21 cellular contexts compared by ENCODE assay signal in genomic region chr3:71451812-71452211, GRCh38.
DNase-seq lines count a peak whose midpoint lies in the region; ATAC-seq and TF ChIP-seq lines count a peak whose summit lies in the region.
"Had no signal": no experiment of that assay in that cellular context is flagged by ENCODE, and none has a peak within 500 bp of the region (broad histone marks: within the 10 kb centered on the region; RNA-seq: fewer than 3 reads in every experiment).

No MANE protein-coding gene starts in this region.

- H3F3A ChIP-seq in OCI-LY1 (ENCODE audit: insufficient read depth, low read length): no peaks in the 10 kb centered on the region

- H3K4me1 Mint-ChIP-seq in activated T-cell treated with anti-CD3 and anti-CD28 coated beads, Interleukin-2, amount 50 U/mL, for 72 hours (ENCODE audit: low read depth): peaks cover 100% of the 10 kb centered on the region
- H3K4me1 Mint-ChIP-seq in central memory CD8-positive, alpha-beta T cell: peaks cover 82% of the 10 kb centered on the region
- H3K4me1 Mint-ChIP-seq in stimulated activated effector memory CD8-positive, alpha-beta T cell treated with anti-CD3 and anti-CD28 coated beads, Interleukin-12 subunit alpha, Interleukin-12 subunit beta, amount 100 ng/mL, for 72 hours: peaks cover 69% of the 10 kb centered on the region

- H3K79me2 ChIP-seq in OCI-LY1 (ENCODE audit: insufficient read depth, low read length): peaks cover 80% of the 10 kb centered on the region
- H3K79me2 ChIP-seq: parathyroid adenoma had no signal

- H3K36me3 ChIP-seq in OCI-LY1 (ENCODE audit: insufficient read depth, low read length): peaks cover 3% of the 10 kb centered on the region; the same call in 1 of the 2 replicates
- H3K36me3 ChIP-seq: left lung, uterus had no signal

- peak overlapping the region; percentile 64; the same call in 1 of the 2 replicates for H3K4me2 ChIP-seq in OCI-LY1 (ENCODE audit: low read length)

- H3K27ac ChIP-seq in OCI-LY1 (ENCODE audit: low read depth, low read length, poor library complexity, severe bottlenecking): peak overlapping the region; percentile 24
- H3K27ac ChIP-seq: left lung, parathyroid adenoma, uterus had no signal

- no peak for DNase-seq in activated T-cell treated with anti-CD3 and anti-CD28 coated beads, Interleukin-2, amount 50 U/mL, for 72 hours
- DNase-seq in activated T-cell treated with anti-CD3 and anti-CD28 coated beads, Interleukin-2, amount 50 U/mL, for 1 hour: no peak
- DNase-seq in central memory CD8-positive, alpha-beta T cell (ENCODE audit: low spot score in 2 of 2): no peak
- DNase-seq in stimulated activated effector memory CD8-positive, alpha-beta T cell treated with anti-CD3 and anti-CD28 coated beads, Interleukin-12 subunit alpha, Interleukin-12 subunit beta, amount 100 ng/mL, for 72 hours (ENCODE audit: low spot score in 2 of 2): no peak
- DNase-seq in LoVo (ENCODE audit: low spot score): no peak
- DNase-seq: effector CD4-positive, alpha-beta T cell; erythroblast; GDM1; H9; left lung; NCI-H146; NCI-H2171; NCI-H524 treated with DMSO at 0.1 percent for 48 hours; uterus had no signal

- no peaks in the 10 kb centered on the region for H3K9me2 ChIP-seq in OCI-LY1 (ENCODE audit: low read depth, low read length)

- no peaks in the 10 kb centered on the region for H3K27me3 Mint-ChIP-seq in activated T-cell treated with anti-CD3 and anti-CD28 coated beads, Interleukin-2, amount 50 U/mL, for 72 hours (ENCODE audit: low read depth)
- no peaks in the 10 kb centered on the region for H3K27me3 Mint-ChIP-seq in central memory CD8-positive, alpha-beta T cell

- no peak overlapping the region for H3K4me3 ChIP-seq in OCI-LY1 (ENCODE audit: low read depth, low read length, poor library complexity, severe bottlenecking)
- H3K4me3 ChIP-seq: left lung, uterus had no signal

- H2AFZ ChIP-seq in OCI-LY1 (ENCODE audit: low read length): no peak overlapping the region
- H2AFZ ChIP-seq: parathyroid adenoma had no signal

- no peak for TF ChIP-seq CTCF in OCI-LY1 (IDR thresholded peaks at IDR 0.05; ENCODE audit: low read length)

- no peaks in the 10 kb centered on the region for H4K20me1 ChIP-seq in OCI-LY1 (ENCODE audit: insufficient read depth, low read length)

- H3K4me3 Mint-ChIP-seq in activated T-cell treated with anti-CD3 and anti-CD28 coated beads, Interleukin-2, amount 50 U/mL, for 72 hours: peak overlapping the region; percentile 74 to 87
- H3K4me3 Mint-ChIP-seq in central memory CD8-positive, alpha-beta T cell: no peak overlapping the region
- no peak overlapping the region for H3K4me3 Mint-ChIP-seq in stimulated activated effector memory CD8-positive, alpha-beta T cell treated with anti-CD3 and anti-CD28 coated beads, Interleukin-12 subunit alpha, Interleukin-12 subunit beta, amount 100 ng/mL, for 72 hours
- H3K4me3 Mint-ChIP-seq: H9, nephron had no signal

- peaks cover 0 to 2% of the 10 kb centered on the region in 2 donors for H3K36me3 Mint-ChIP-seq in activated T-cell treated with anti-CD3 and anti-CD28 coated beads, Interleukin-2, amount 50 U/mL, for 72 hours (ENCODE audit: insufficient read depth in 2 of 2)
- H3K36me3 Mint-ChIP-seq in central memory CD8-positive, alpha-beta T cell (ENCODE audit: insufficient read depth): peaks cover 2% of the 10 kb centered on the region
- H3K36me3 Mint-ChIP-seq in stimulated activated effector memory CD8-positive, alpha-beta T cell treated with anti-CD3 and anti-CD28 coated beads, Interleukin-12 subunit alpha, Interleukin-12 subunit beta, amount 100 ng/mL, for 72 hours: no peaks in the 10 kb centered on the region

- H3K9ac ChIP-seq in OCI-LY1 (ENCODE audit: low read length): no peak overlapping the region; the same call in 1 of the 2 replicates
- H3K9ac ChIP-seq: parathyroid adenoma had no signal

- no peaks in the 10 kb centered on the region for H3K27me3 ChIP-seq in OCI-LY1 (ENCODE audit: insufficient read depth, low read length)
- H3K27me3 ChIP-seq: left lung, uterus had no signal

- ATAC-seq in activated T-cell treated with anti-CD3 and anti-CD28 coated beads, Interleukin-2, amount 50 U/mL, for 72 hours (replicated peaks in 1 of 2): no peak
- no peak for ATAC-seq in central memory CD8-positive, alpha-beta T cell (replicated peaks; ENCODE audit: extremely low read depth, poor library complexity, severe bottlenecking)
- ATAC-seq in stimulated activated effector memory CD8-positive, alpha-beta T cell treated with anti-CD3 and anti-CD28 coated beads, Interleukin-12 subunit alpha, Interleukin-12 subunit beta, amount 100 ng/mL, for 72 hours: no peak
- ATAC-seq in GM21367 (IDR thresholded peaks at IDR 0.05; ENCODE audit: unreplicated experiment) (no peak), GM18861 (IDR thresholded peaks at IDR 0.05; ENCODE audit: unreplicated experiment) (no peak)
- ATAC-seq: left lung, sciatic nerve, SK-N-SH treated with all-trans-retinoic acid at 6 μM for 48 hours had no signal

- H3K27ac Mint-ChIP-seq in activated T-cell treated with anti-CD3 and anti-CD28 coated beads, Interleukin-2, amount 50 U/mL, for 72 hours: peak overlapping the region; percentile 88
- peak overlapping the region; percentile 52 for H3K27ac Mint-ChIP-seq in central memory CD8-positive, alpha-beta T cell (ENCODE audit: low read depth)
- peak overlapping the region; percentile 76 for H3K27ac Mint-ChIP-seq in stimulated activated effector memory CD8-positive, alpha-beta T cell treated with anti-CD3 and anti-CD28 coated beads, Interleukin-12 subunit alpha, Interleukin-12 subunit beta, amount 100 ng/mL, for 72 hours
- H3K27ac Mint-ChIP-seq: H9 had no signal

- H3K9me3 Mint-ChIP-seq in activated T-cell treated with anti-CD3 and anti-CD28 coated beads, Interleukin-2, amount 50 U/mL, for 72 hours: no peaks in the 10 kb centered on the region
- no peaks in the 10 kb centered on the region for H3K9me3 Mint-ChIP-seq in central memory CD8-positive, alpha-beta T cell
- H3K9me3 Mint-ChIP-seq in stimulated activated effector memory CD8-positive, alpha-beta T cell treated with anti-CD3 and anti-CD28 coated beads, Interleukin-12 subunit alpha, Interleukin-12 subunit beta, amount 100 ng/mL, for 72 hours: no peaks in the 10 kb centered on the region
- H3K9me3 Mint-ChIP-seq: H9, nephron had no signal

- H3K9me3 ChIP-seq in OCI-LY1 (ENCODE audit: low read length): no peaks in the 10 kb centered on the region
- H3K9me3 ChIP-seq: left lung, uterus had no signal

- H3K4me1 ChIP-seq in OCI-LY1 (ENCODE audit: insufficient read depth, low read length, severe bottlenecking): peaks cover 81% of the 10 kb centered on the region
- H3K4me1 ChIP-seq: uterus had no signal

Comparison
In these comparisons a context has a peak if more than half of its experiments do, and no peak if none do; other contexts are left out.
1. H3K4me3 Mint-ChIP-seq: peak in activated T-cell treated with anti-CD3 and anti-CD28 coated beads, Interleukin-2, amount 50 U/mL, for 72 hours (2 of 2); none in central memory CD8-positive, alpha-beta T cell (single experiment) and stimulated activated effector memory CD8-positive, alpha-beta T cell treated with anti-CD3 and anti-CD28 coated beads, Interleukin-12 subunit alpha, Interleukin-12 subunit beta, amount 100 ng/mL, for 72 hours (single experiment).
2. Peak in every context shown above with its lines, with median percentiles within 50 percentile points of each other: H3K27ac Mint-ChIP-seq.